8 cellular contexts compared by ENCODE assay signal in genomic region chr19:53553865-53554791, GRCh38. TPM values are rescaled to one million over a fixed set of nuclear protein-coding genes. Genes with fewer than 3 reads are reported as not detected.
DNase-seq lines count a peak whose midpoint lies in the region; ATAC-seq and TF ChIP-seq lines count a peak whose summit lies in the region.

No MANE protein-coding gene starts in this region.

- H3K9me3 ChIP-seq in lower lobe of right lung, result no peaks in the 10 kb centered on the region

- DNase-seq in COR-L47 (lab: John Stamatoyannopoulos, UW), result peak; percentile 71
- peak; percentile 80 for DNase-seq in M059J (ENCODE audit: low read depth)
- peak; percentile 80 to 84 for DNase-seq in activated CD4-positive, alpha-beta T cell treated with anti-CD3 and anti-CD28 coated beads, Interleukin-2, amount 50 U/mL, for 24 hours (ENCODE audit: low read depth in 1 of 2, low spot score in 1 of 2)
- peak; percentile 86 for DNase-seq in dermis blood vessel endothelial cell
- peak; percentile 92 for DNase-seq in lower lobe of right lung
- peak; percentile 85 for DNase-seq in stimulated activated CD8-positive, alpha-beta memory T cell treated with anti-CD3 and anti-CD28 coated beads, Interleukin-12 subunit alpha, Interleukin-12 subunit beta, amount 100 ng/mL, for 4 hours (ENCODE audit: low read depth)
- no peak for DNase-seq in COLO829 (ENCODE audit: low spot score)

- H3K27ac ChIP-seq in lower lobe of right lung, result peak overlapping the region; percentile 90

- no peaks in the 10 kb centered on the region for H3K27me3 ChIP-seq in lower lobe of right lung (ENCODE audit: low read depth)

- peaks cover 25% of the 10 kb centered on the region for H3K36me3 ChIP-seq in lower lobe of right lung

- H3K4me1 ChIP-seq in lower lobe of right lung, result peaks cover 5% of the 10 kb centered on the region

- no peak for TF ChIP-seq CTCF in lower lobe of right lung (IDR thresholded peaks at IDR 0.05)

- ATAC-seq in GM21515 (IDR thresholded peaks at IDR 0.05; ENCODE audit: unreplicated experiment) (peak; percentile 55), lower lobe of right lung (peak; percentile 90 to 93)

- peak overlapping the region; percentile 65 for H3K4me3 ChIP-seq in lower lobe of right lung

- intact Hi-C loops in lower lobe of right lung (cut with DNase I), result no loop called here

RNA-seq across cellular contexts. Expression of gene ZNF331, which starts 16.2 kb away (rescaled TPM):
- total RNA-seq in M059J (2014; rRNA removed; shearing (Covaris generic)), result 5.3 and 12.3 TPM in 2 replicates
- total RNA-seq in dermis blood vessel endothelial cell, result 9.0 and 14.3 TPM in 2 replicates
- total RNA-seq in lower lobe of right lung, result 36.6 TPM
